In genomic region chr3:128879125-128879969, GRCh38 we compare ENCODE assay signal across 8 cellular contexts. TPM values are rescaled to one million over a fixed set of nuclear protein-coding genes. Genes with fewer than 3 reads are reported as not detected.
DNase-seq lines count a peak whose midpoint lies in the region; ATAC-seq and TF ChIP-seq lines count a peak whose summit lies in the region.

Gene ACAD9 (plus strand): TSS chr3:128879620. CDS start chr3:128879692, 72 bp downstream.

- peak within 1 kb of the TSS; percentile 89 for H3K4me3 ChIP-seq in Karpas-422 (ENCODE audit: low read length)
- H3K4me3 ChIP-seq in esophagus squamous epithelium: peak within 1 kb of the TSS; percentile 63 to 89 (median 80)

- H3K4me1 ChIP-seq in Karpas-422 (ENCODE audit: low read length) (peaks cover 43% of the 10 kb centered on the region), esophagus squamous epithelium (peaks cover 24 to 71% (median 29%) of the 10 kb centered on the region in 3 donors)

- TF ChIP-seq POLR2A in esophagus squamous epithelium (IDR thresholded peaks at IDR 0.05): peak in 3 of 4 donors; percentile 89 to 94 (median 92)

- peak within 1 kb of the TSS; percentile 62; the same call in 1 of the 2 replicates for H2AFZ ChIP-seq in Karpas-422 (ENCODE audit: low read length)

- H3K79me2 ChIP-seq in Karpas-422 (ENCODE audit: low read length): peaks cover 57% of the 10 kb centered on the region

- 0 to 2% methylated on average over 5 to 25 of the region's 65 CpGs for WGBS in esophagus squamous epithelium, 2 donors

- H4K20me1 ChIP-seq in Karpas-422 (ENCODE audit: insufficient read depth, low read depth, low read length): no peaks in the 10 kb centered on the region

- H3K9me2 ChIP-seq in Karpas-422 (replicated peaks; ENCODE audit: insufficient read depth, low read length): no peaks in the 10 kb centered on the region

- H3K9me3 ChIP-seq in Karpas-422 (ENCODE audit: low read length) (no peaks in the 10 kb centered on the region), esophagus squamous epithelium (no peaks in the 10 kb centered on the region)

- ATAC-seq in GM21825 (IDR thresholded peaks at IDR 0.05; ENCODE audit: unreplicated experiment): peak; percentile 89

- H3K27ac ChIP-seq in Karpas-422 (ENCODE audit: low read length) (peak within 1 kb of the TSS; percentile 63; the same call in 1 of the 2 replicates), esophagus squamous epithelium (peak within 1 kb of the TSS; percentile 88 to 99 (median 97))

- DNase-seq in DMS79 treated with DMSO at 0.1 percent for 48 hours (lab: John Stamatoyannopoulos, UW) (peak; percentile 95), Karpas-422 (peak; percentile 99), RKO (ENCODE audit: low spot score) (peak; percentile 98), activated T-helper 1 cell treated with Interleukin-2 at 50 U/mL for 16 hours (ENCODE audit: low read depth) (peak; percentile 96), esophagus squamous epithelium (lab: John Stamatoyannopoulos, UW) (peak; percentile 72), myocyte (ENCODE audit: low read depth) (peak; percentile 98)
- peak; percentile 95 to 97 for DNase-seq in stimulated activated CD8-positive, alpha-beta memory T cell treated with anti-CD3 and anti-CD28 coated beads, Interleukin-7, amount 100 ng/mL, for 48 hours (ENCODE audit: extremely low read depth in 1 of 2, low read depth in 1 of 2)

- peak in 3 of 6 experiments; percentile 17 to 49 (median 19) for TF ChIP-seq CTCF in esophagus squamous epithelium (IDR thresholded peaks at IDR 0.05)

- no peaks in the 10 kb centered on the region for H3K27me3 ChIP-seq in Karpas-422 (ENCODE audit: low read length)
- H3K27me3 ChIP-seq in esophagus squamous epithelium: no peaks in the 10 kb centered on the region

- intact Hi-C loops in esophagus squamous epithelium (cut with DNase I): no loop called here

- peak within 1 kb of the TSS; percentile 93 for H3K4me2 ChIP-seq in Karpas-422 (ENCODE audit: low read depth, low read length, poor library complexity, severe bottlenecking)

- peak within 1 kb of the TSS; percentile 92 for H3K9ac ChIP-seq in Karpas-422 (ENCODE audit: low read length)

- H3K36me3 ChIP-seq in Karpas-422 (ENCODE audit: insufficient read depth, low read length) (0 out of 2 replicates have a peak, but pooled peaks cover 10% of the 10 kb centered on the region), esophagus squamous epithelium (peaks cover 0 to 31% (median 4%) of the 10 kb centered on the region in 3 donors)

RNA-seq across cellular contexts. Expression of gene ACAD9, which starts in this region (rescaled TPM):
- total RNA-seq in Karpas-422 (2014; rRNA removed; shearing (Covaris generic); ENCODE audit: low replicate concordance): 27.5 and 33.8 TPM in 2 replicates
- total RNA-seq in esophagus squamous epithelium (10 to 100 TPM; 41.3 to 52.7 (median 43.1) TPM), myocyte (38.1 and 42.3 TPM in 2 replicates)
- polyA plus RNA-seq in myocyte (2012): 36.4 TPM

Comparison
In these comparisons a context has a peak if more than half of its experiments do, and no peak if none do; other contexts are left out.
1. Peak in every context shown above with its lines: DNase-seq, ATAC-seq, H3K4me3 ChIP-seq and H3K27ac ChIP-seq.